1 cellular context compared by ENCODE assay signal in the genomic region with DNA sequence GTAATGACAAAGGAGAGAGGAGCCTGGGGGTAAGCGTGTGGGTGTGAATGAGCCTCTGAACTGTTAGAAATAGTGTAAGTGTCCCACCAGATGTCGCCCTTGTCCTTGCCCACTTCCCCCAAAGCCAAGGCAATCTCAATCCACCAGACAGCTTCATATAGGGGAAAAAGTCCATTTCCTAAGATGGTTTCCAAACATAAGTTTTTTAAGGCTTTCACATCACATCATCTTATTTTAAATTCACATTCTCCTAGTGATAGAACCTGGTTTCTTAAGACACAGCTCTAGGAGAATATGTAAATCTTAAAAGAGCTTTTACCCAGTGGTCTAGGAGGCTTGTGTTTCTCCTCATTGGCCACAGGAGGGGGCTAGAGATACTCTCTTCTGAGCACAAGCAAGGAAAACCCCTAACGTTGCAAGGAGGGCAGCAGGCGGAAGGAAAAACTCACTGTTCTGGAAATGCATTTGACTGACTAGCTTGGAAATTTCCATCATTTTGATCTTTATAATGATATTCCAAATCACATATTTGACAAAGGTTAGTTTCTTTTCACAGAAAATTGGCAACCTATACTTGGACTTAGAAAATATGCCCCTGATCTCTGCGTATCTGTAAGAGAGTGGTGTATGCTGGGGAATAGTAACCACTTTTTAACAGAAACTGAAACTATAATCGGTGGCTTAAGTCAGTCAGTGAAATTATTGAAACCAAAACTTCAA.
TF ChIP-seq lines count a peak whose summit lies in the region.

No MANE protein-coding gene starts in this region.

TF ChIP-seq in HepG2, 621 proteins besides CTCF, POLR2A, EP300 and RAD21 (continued from another document and continues in another):
- TF ChIP-seq ARID5B (CRISPR knock-in tag; IDR thresholded peaks at IDR 0.05), result peak; percentile 36; the same call in 1 of the 2 replicates
- TF ChIP-seq U2AF1 (optimal IDR thresholded peaks at IDR 0.05; ENCODE audit: low read depth, low read length), result no peak
- no peak for TF ChIP-seq SNRNP70 (IDR thresholded peaks at IDR 0.05; ENCODE audit: low read depth, low read length)
- TF ChIP-seq ZNF484 (CRISPR knock-in tag; IDR thresholded peaks at IDR 0.05; ENCODE audit: borderline replicate concordance, low read depth), result no peak
- TF ChIP-seq, protein P1, sequence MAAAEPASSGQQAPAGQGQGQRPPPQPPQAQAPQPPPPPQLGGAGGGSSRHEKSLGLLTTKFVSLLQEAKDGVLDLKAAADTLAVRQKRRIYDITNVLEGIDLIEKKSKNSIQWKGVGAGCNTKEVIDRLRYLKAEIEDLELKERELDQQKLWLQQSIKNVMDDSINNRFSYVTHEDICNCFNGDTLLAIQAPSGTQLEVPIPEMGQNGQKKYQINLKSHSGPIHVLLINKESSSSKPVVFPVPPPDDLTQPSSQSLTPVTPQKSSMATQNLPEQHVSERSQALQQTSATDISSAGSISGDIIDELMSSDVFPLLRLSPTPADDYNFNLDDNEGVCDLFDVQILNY (CRISPR knock-in tag; conservative IDR thresholded peaks at IDR 0.05), result no peak
- no peak for TF ChIP-seq ZNF512 (CRISPR knock-in tag; IDR thresholded peaks at IDR 0.05)
- 0 out of 2 replicates have a peak, but pooled peaks have one; percentile 57 for TF ChIP-seq NCOA1 (CRISPR knock-in tag; IDR thresholded peaks at IDR 0.05)
- TF ChIP-seq SOX5 (CRISPR knock-in tag; IDR thresholded peaks at IDR 0.05; ENCODE audit: borderline replicate concordance), result no peak
- no peak for TF ChIP-seq ZNF230 (CRISPR knock-in tag; IDR thresholded peaks at IDR 0.05)
- no peak for TF ChIP-seq ETS1 (CRISPR knock-in tag; IDR thresholded peaks at IDR 0.05)
- no peak for TF ChIP-seq ISL2 (CRISPR knock-in tag; IDR thresholded peaks at IDR 0.05)
- no peak for TF ChIP-seq MAX (IDR thresholded peaks at IDR 0.05)
- no peak for TF ChIP-seq ZNF350 (CRISPR knock-in tag; IDR thresholded peaks at IDR 0.05; ENCODE audit: borderline replicate concordance, low read depth)
- no peak for TF ChIP-seq PHB2 (IDR thresholded peaks at IDR 0.05; ENCODE audit: partially characterized antibody)
- TF ChIP-seq ZBED4 (CRISPR knock-in tag; IDR thresholded peaks at IDR 0.05; ENCODE audit: borderline replicate concordance), result no peak
- no peak for TF ChIP-seq ZNF256 (CRISPR knock-in tag; conservative IDR thresholded peaks at IDR 0.05)
- peak; percentile 30; the same call in 1 of the 2 replicates for TF ChIP-seq ZNF501 (CRISPR knock-in tag; IDR thresholded peaks at IDR 0.05)
- no peak for TF ChIP-seq SOX6 (IDR thresholded peaks at IDR 0.05)
- TF ChIP-seq SOX6 (CRISPR knock-in tag; IDR thresholded peaks at IDR 0.05), result 0 out of 2 replicates have a peak, but pooled peaks have one; percentile 19
- TF ChIP-seq, protein P2, sequence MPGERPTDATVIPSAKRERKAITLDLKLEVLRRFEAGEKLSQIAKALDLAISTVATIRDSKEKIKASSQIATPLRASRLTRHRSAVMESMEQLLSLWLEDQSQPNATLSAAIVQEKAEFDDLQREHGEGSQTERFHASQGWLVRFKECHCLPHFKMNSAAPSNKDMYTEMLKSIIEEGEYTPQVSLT (CRISPR knock-in tag; IDR thresholded peaks at IDR 0.05; ENCODE audit: borderline replicate concordance, low read depth), result no peak
- no peak for TF ChIP-seq SIN3B (IDR thresholded peaks at IDR 0.05; ENCODE audit: low read length)
- TF ChIP-seq ZNF737 (CRISPR knock-in tag; IDR thresholded peaks at IDR 0.05; ENCODE audit: borderline replicate concordance), result no peak
- TF ChIP-seq GATAD1 (CRISPR knock-in tag; IDR thresholded peaks at IDR 0.05), result no peak
- TF ChIP-seq, protein P3, sequence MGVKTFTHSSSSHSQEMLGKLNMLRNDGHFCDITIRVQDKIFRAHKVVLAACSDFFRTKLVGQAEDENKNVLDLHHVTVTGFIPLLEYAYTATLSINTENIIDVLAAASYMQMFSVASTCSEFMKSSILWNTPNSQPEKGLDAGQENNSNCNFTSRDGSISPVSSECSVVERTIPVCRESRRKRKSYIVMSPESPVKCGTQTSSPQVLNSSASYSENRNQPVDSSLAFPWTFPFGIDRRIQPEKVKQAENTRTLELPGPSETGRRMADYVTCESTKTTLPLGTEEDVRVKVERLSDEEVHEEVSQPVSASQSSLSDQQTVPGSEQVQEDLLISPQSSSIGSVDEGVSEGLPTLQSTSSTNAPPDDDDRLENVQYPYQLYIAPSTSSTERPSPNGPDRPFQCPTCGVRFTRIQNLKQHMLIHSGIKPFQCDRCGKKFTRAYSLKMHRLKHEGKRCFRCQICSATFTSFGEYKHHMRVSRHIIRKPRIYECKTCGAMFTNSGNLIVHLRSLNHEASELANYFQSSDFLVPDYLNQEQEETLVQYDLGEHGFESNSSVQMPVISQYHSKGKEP (CRISPR knock-in tag; IDR thresholded peaks at IDR 0.05), result no peak
- no peak for TF ChIP-seq ZBTB8A (CRISPR knock-in tag; IDR thresholded peaks at IDR 0.05; ENCODE audit: borderline replicate concordance, low read depth)
- TF ChIP-seq HOMEZ (CRISPR knock-in tag; IDR thresholded peaks at IDR 0.05; ENCODE audit: low read depth), result no peak
- no peak for TF ChIP-seq FOXO4 (CRISPR knock-in tag; conservative IDR thresholded peaks at IDR 0.05)
- TF ChIP-seq, protein P4, sequence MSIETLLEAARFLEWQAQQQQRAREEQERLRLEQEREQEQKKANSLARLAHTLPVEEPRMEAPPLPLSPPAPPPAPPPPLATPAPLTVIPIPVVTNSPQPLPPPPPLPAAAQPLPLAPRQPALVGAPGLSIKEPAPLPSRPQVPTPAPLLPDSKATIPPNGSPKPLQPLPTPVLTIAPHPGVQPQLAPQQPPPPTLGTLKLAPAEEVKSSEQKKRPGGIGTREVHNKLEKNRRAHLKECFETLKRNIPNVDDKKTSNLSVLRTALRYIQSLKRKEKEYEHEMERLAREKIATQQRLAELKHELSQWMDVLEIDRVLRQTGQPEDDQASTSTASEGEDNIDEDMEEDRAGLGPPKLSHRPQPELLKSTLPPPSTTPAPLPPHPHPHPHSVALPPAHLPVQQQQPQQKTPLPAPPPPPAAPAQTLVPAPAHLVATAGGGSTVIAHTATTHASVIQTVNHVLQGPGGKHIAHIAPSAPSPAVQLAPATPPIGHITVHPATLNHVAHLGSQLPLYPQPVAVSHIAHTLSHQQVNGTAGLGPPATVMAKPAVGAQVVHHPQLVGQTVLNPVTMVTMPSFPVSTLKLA (IDR thresholded peaks at IDR 0.05), result no peak
- TF ChIP-seq SMC3 (IDR thresholded peaks at IDR 0.05; ENCODE audit: low read length), result peak; percentile 48
- TF ChIP-seq PRMT3 (CRISPR knock-in tag; IDR thresholded peaks at IDR 0.05; ENCODE audit: borderline replicate concordance, low read depth), result no peak
- TF ChIP-seq GABPA (IDR thresholded peaks at IDR 0.05; ENCODE audit: low read depth, low read length), result no peak
- peak; percentile 57 for TF ChIP-seq GABPA (CRISPR knock-in tag; IDR thresholded peaks at IDR 0.05; ENCODE audit: low read depth)
